In genomic region chr17:37829446-37830142, GRCh38 we compare ENCODE assay signal across 14 cellular contexts.
A peak's percentile ranks its signal among the peaks of the same experiment; 100 is the strongest.
DNase-seq lines count a peak whose midpoint lies in the region; ATAC-seq, FAIRE-seq and TF ChIP-seq lines count a peak whose summit lies in the region.
"Had no signal": no experiment of that assay in that cellular context is flagged by ENCODE, and none has a peak within 500 bp of the region (broad histone marks: within the 10 kb centered on the region; RNA-seq: fewer than 3 reads in every experiment).

No MANE protein-coding gene starts in this region.

- in situ Hi-C loops in K562 (cut with MboI) = no loop called here

- 0 out of 20 replicates have a peak overlapping the region, but pooled peaks of 2 of the 10 experiments have one; percentile 2 to 27 for H3K4me3 ChIP-seq in BLaER1 treated with 17β-estradiol and CSF1 and Interleukin-3, amounts not matched to agents 10 nM and 100 nM
- no peak overlapping the region for H3K4me3 ChIP-seq in K562
- H3K4me3 ChIP-seq: right atrium auricular region, upper lobe of right lung had no signal

- peak overlapping the region in 10 of 11 experiments; percentile 61 to 90 (median 86); a peak in 21 of 22 replicates for H3K27ac ChIP-seq in BLaER1 treated with 17β-estradiol and CSF1 and Interleukin-3, amounts not matched to agents 10 nM and 100 nM
- H3K27ac ChIP-seq in K562 (ENCODE audit: extremely low read depth, low read depth, low read length) = peak overlapping the region; percentile 66; the same call in 2 of the 3 replicates
- H3K27ac ChIP-seq: brain microvascular endothelial cell, right atrium auricular region, upper lobe of right lung had no signal

- H3K4me2 ChIP-seq in BLaER1 treated with 17β-estradiol and CSF1 and Interleukin-3, amounts not matched to agents 10 nM and 100 nM = peak overlapping the region; percentile 74 to 91 (median 84)
- no peak overlapping the region for H3K4me2 ChIP-seq in K562 (ENCODE audit: insufficient read depth, low read length)

- no peaks in the 10 kb centered on the region for H3K27me3 ChIP-seq in BLaER1 treated with 17β-estradiol and CSF1 and Interleukin-3, amounts not matched to agents 10 nM and 100 nM
- H3K27me3 ChIP-seq in K562 (ENCODE audit: control insufficient read depth in 2 of 2, insufficient read depth in 2 of 2, low read length in 2 of 2) = no peaks in the 10 kb centered on the region
- H3K27me3 ChIP-seq: brain microvascular endothelial cell, right atrium auricular region, upper lobe of right lung had no signal

- no peak for TF ChIP-seq RAD21 in K562 (CRISPR knock-in tag; conservative IDR thresholded peaks at IDR 0.05 in 1 of 2, IDR thresholded peaks at IDR 0.05 in 1 of 2)

- H3K4me1 ChIP-seq in BLaER1 treated with 17β-estradiol and CSF1 and Interleukin-3, amounts not matched to agents 10 nM and 100 nM = peaks cover 58 to 74% (median 67%) of the 10 kb centered on the region in 10 experiments
- peaks cover 8 to 36% of the 10 kb centered on the region in 2 experiments for H3K4me1 ChIP-seq in K562 (replicated peaks in 1 of 2; ENCODE audit: control insufficient read depth in 2 of 2, insufficient read depth in 2 of 2, low read length in 2 of 2)
- H3K4me1 ChIP-seq: right atrium auricular region had no signal

- no peaks in the 10 kb centered on the region for H3K9me1 ChIP-seq in K562 (ENCODE audit: control insufficient read depth, insufficient read depth, low read length)

- WGBS in K562 (ENCODE audit: insufficient coverage, low coverage, missing lambda C conversion rate) = 50% methylated on average over 5 of the region's 5 CpGs

- no peaks in the 10 kb centered on the region for H3K79me2 ChIP-seq in K562 (ENCODE audit: control insufficient read depth, insufficient read depth, low read length)

- ATAC-seq in GM19025 (IDR thresholded peaks at IDR 0.05; ENCODE audit: low read depth, unreplicated experiment) (peak; percentile 49), HG03139 (IDR thresholded peaks at IDR 0.05; ENCODE audit: unreplicated experiment) (peak; percentile 40), K562 (no peak), HG03521 (IDR thresholded peaks at IDR 0.05; ENCODE audit: unreplicated experiment) (no peak), HG02623 (IDR thresholded peaks at IDR 0.05; ENCODE audit: unreplicated experiment) (no peak)
- ATAC-seq: upper lobe of right lung had no signal

- no peak for TF ChIP-seq EP300 in K562 (IDR thresholded peaks at IDR 0.05; ENCODE audit: low read length)

- TF ChIP-seq POLR2A in K562 (conservative IDR thresholded peaks at IDR 0.05) = no peak

- no peak for FAIRE-seq in K562 (lab: Jason Lieb, UNC)

- H3K9ac ChIP-seq in BLaER1 treated with 17β-estradiol and CSF1 and Interleukin-3, amounts not matched to agents 10 nM and 100 nM = peak overlapping the region in 9 of 11 experiments; percentile 41 to 75 (median 65); a peak in 16 of 22 replicates
- no peak overlapping the region for H3K9ac ChIP-seq in K562 (ENCODE audit: insufficient read depth in 1 of 2, low read depth in 2 of 2, low read length in 2 of 2)

- BruUV-seq in K562 (replicated peaks; lab: Mats Ljungman, UMichigan) = no TSS peak

- no peak for TF ChIP-seq CTCF in K562 (IDR thresholded peaks at IDR 0.05 in 2 of 3, conservative IDR thresholded peaks at IDR 0.05 in 1 of 3; ENCODE audit: insufficient read depth in 2 of 3, low read depth in 1 of 3, low read length in 3 of 3)

- POLR2A ChIA-PET in K562 (lab: Yijun Ruan, JAX) = no interaction called here

- intact Hi-C loops in K562 (cut with micrococcal nuclease) = no loop called here

- H2AFZ ChIP-seq in K562 (ENCODE audit: low read depth, low read length) = peak overlapping the region; percentile 87

- no peaks in the 10 kb centered on the region for H3K36me3 ChIP-seq in BLaER1 treated with 17β-estradiol and CSF1 and Interleukin-3, amounts not matched to agents 10 nM and 100 nM
- no peaks in the 10 kb centered on the region for H3K36me3 ChIP-seq in K562 (ENCODE audit: control insufficient read depth, insufficient read depth, low read length)
- H3K36me3 ChIP-seq: brain microvascular endothelial cell, right atrium auricular region, upper lobe of right lung had no signal

- DNase-seq in K562 (ENCODE audit: extremely low read depth in 1 of 4, low spot score in 3 of 4) (no peak), NCI-H2081 (lab: John Stamatoyannopoulos, UW) (no peak), 8988T (no peak)
- DNase-seq: activated CD4-positive, CD25-positive, alpha-beta regulatory T cell treated with anti-CD3 and anti-CD28 coated beads, Interleukin-2, amount 50 U/mL, for 72 hours; brain microvascular endothelial cell; NCI-H510A; SIG-M5; upper lobe of right lung had no signal

- H4K20me1 ChIP-seq in BLaER1 treated with 17β-estradiol and CSF1 and Interleukin-3, amounts not matched to agents 10 nM and 100 nM = no peaks in the 10 kb centered on the region
- H4K20me1 ChIP-seq in K562 (replicated peaks; ENCODE audit: control insufficient read depth, insufficient read depth, low read length) = no peaks in the 10 kb centered on the region

- CTCF ChIA-PET in K562 (lab: Yijun Ruan, JAX; ENCODE audit: low intra/inter-chr PET ratio) = interaction anchor here (0.9 kb wide), 1 partner anchor 15 kb away, joined by 3 read pairs; no protein-coding TSS in a partner anchor

- H3K9me3 ChIP-seq in BLaER1 treated with 17β-estradiol and CSF1 and Interleukin-3, amounts not matched to agents 10 nM and 100 nM (replicated peaks in 1 of 11) = no peaks in the 10 kb centered on the region
- no peaks in the 10 kb centered on the region for H3K9me3 ChIP-seq in K562 (replicated peaks; ENCODE audit: control insufficient read depth, insufficient read depth, low read depth, low read length)
- H3K9me3 ChIP-seq: right atrium auricular region, upper lobe of right lung had no signal

TF ChIP-seq in K562, 482 proteins besides CTCF, POLR2A, EP300 and RAD21:
- TF ChIP-seq DMBX1 (CRISPR knock-in tag; IDR thresholded peaks at IDR 0.05; ENCODE audit: borderline replicate concordance) (0 out of 2 replicates have a peak, but pooled peaks have one; percentile 39), POLR2G (IDR thresholded peaks at IDR 0.05; ENCODE audit: low read depth, low read length) (no peak), SRF (CRISPR knock-in tag; IDR thresholded peaks at IDR 0.05) (no peak), ZNF175 (CRISPR knock-in tag; IDR thresholded peaks at IDR 0.05; ENCODE audit: low read depth) (peak; percentile 69; the same call in 1 of the 2 replicates), NUFIP1 (IDR thresholded peaks at IDR 0.05; ENCODE audit: partially characterized antibody) (no peak), TRIM28 (IDR thresholded peaks at IDR 0.05) (no peak), CSDE1 (IDR thresholded peaks at IDR 0.05) (no peak), PTTG1 (tag; IDR thresholded peaks at IDR 0.05; ENCODE audit: low read depth) (no peak)

Comparison
In these comparisons a context has a peak if more than half of its experiments do, and no peak if none do; other contexts are left out.
1. H3K9ac ChIP-seq: peak in BLaER1 treated with 17β-estradiol and CSF1 and Interleukin-3, amounts not matched to agents 10 nM and 100 nM (9 of 11); none in K562 (0 of 2).
2. ATAC-seq: peak in GM19025 (single experiment) and HG03139 (single experiment); none in K562 (single experiment), HG03521 (single experiment) and HG02623 (single experiment).